13 cellular contexts compared by ENCODE assay signal in genomic region chr6:131946992-131947955, GRCh38. TPM values are rescaled to one million over a fixed set of nuclear protein-coding genes. Genes with fewer than 3 reads are reported as not detected.
A peak's percentile ranks its signal among the peaks of the same experiment; 100 is the strongest.
DNase-seq lines count a peak whose midpoint lies in the region; ATAC-seq and TF ChIP-seq lines count a peak whose summit lies in the region.
"Had no signal": no experiment of that assay in that cellular context is flagged by ENCODE, and none has a peak within 500 bp of the region (broad histone marks: within the 10 kb centered on the region; RNA-seq: fewer than 3 reads in every experiment).

No MANE protein-coding gene starts in this region.

- no peak for TF ChIP-seq CTCF in right atrium auricular region (IDR thresholded peaks at IDR 0.05)
- TF ChIP-seq CTCF in heart left ventricle (IDR thresholded peaks at IDR 0.05) = no peak
- no peak for TF ChIP-seq CTCF in chondrocyte (IDR thresholded peaks at IDR 0.05)
- no peak for TF ChIP-seq CTCF in vagina (IDR thresholded peaks at IDR 0.05)
- no peak for TF ChIP-seq CTCF in tibial nerve (IDR thresholded peaks at IDR 0.05)

- H3K27me3 Mint-ChIP-seq in chondrocyte (ENCODE audit: low read depth) = no peaks in the 10 kb centered on the region

- no peak for TF ChIP-seq EP300 in tibial nerve (IDR thresholded peaks at IDR 0.05)

- H3K4ac ChIP-seq in mesendoderm (ENCODE audit: low read depth, low read length) = no peak overlapping the region

- H3K9me3 Mint-ChIP-seq in chondrocyte (ENCODE audit: low read depth) = no peaks in the 10 kb centered on the region
- H3K9me3 Mint-ChIP-seq: brain had no signal

- H3K56ac ChIP-seq in mesendoderm (ENCODE audit: low read length) = no peak overlapping the region

- H3K79me1 ChIP-seq in mesendoderm (ENCODE audit: low read length) = peaks cover 4% of the 10 kb centered on the region

- H3K4me3 ChIP-seq in right atrium auricular region (peak overlapping the region in 1 of 2 donors; percentile 73), heart left ventricle (peak overlapping the region in 6 of 12 donors; percentile 63 to 88 (median 73)), mesendoderm (ENCODE audit: low read length) (no peak overlapping the region), vagina (peak overlapping the region in 1 of 2 donors; percentile 63), tibial nerve (peak overlapping the region in 2 of 4 donors; percentile 78 to 96)

- peaks cover 55% of the 10 kb centered on the region for H3K4me1 Mint-ChIP-seq in chondrocyte (ENCODE audit: low read depth)

- WGBS in heart left ventricle, 4 donors = 67 to 74% (median 70%) methylated on average over 6 of the region's 6 CpGs
- WGBS in mesendoderm (ENCODE audit: extremely low coverage, insufficient coverage, low lambda C conversion rate) = no CpG with 5 or more reads among the region's 6 CpGs
- 64 to 68% methylated on average over 6 of the region's 6 CpGs for WGBS in tibial nerve, 2 donors

- peaks cover 16% of the 10 kb centered on the region for H3K79me2 ChIP-seq in mesendoderm (ENCODE audit: control insufficient read depth, insufficient read depth, low read length)

- H3K27me3 ChIP-seq in right atrium auricular region (no peaks in the 10 kb centered on the region), heart left ventricle (peaks cover 0 to 21% (median 0%) of the 10 kb centered on the region in 9 donors), mesendoderm (ENCODE audit: insufficient read depth, low read length, poor library complexity) (no peaks in the 10 kb centered on the region), vagina (no peaks in the 10 kb centered on the region), tibial nerve (no peaks in the 10 kb centered on the region)

- H3K27ac Mint-ChIP-seq in chondrocyte (ENCODE audit: unreplicated experiment) = peak overlapping the region; percentile 81

- no peak overlapping the region for H3K18ac ChIP-seq in mesendoderm (ENCODE audit: low read length)

- TF ChIP-seq POLR2A in heart left ventricle (IDR thresholded peaks at IDR 0.05) (no peak), vagina (IDR thresholded peaks at IDR 0.05) (no peak), tibial nerve (IDR thresholded peaks at IDR 0.05) (no peak)

- H3K4me1 ChIP-seq in right atrium auricular region = peaks cover 0 to 27% of the 10 kb centered on the region in 2 donors
- peaks cover 0 to 18% (median 9%) of the 10 kb centered on the region in 12 donors for H3K4me1 ChIP-seq in heart left ventricle
- peaks cover 2% of the 10 kb centered on the region for H3K4me1 ChIP-seq in mesendoderm (ENCODE audit: control insufficient read depth, low read depth, low read length)
- peaks cover 13% of the 10 kb centered on the region for H3K4me1 ChIP-seq in vagina
- peaks cover 0 to 27% (median 2%) of the 10 kb centered on the region in 4 donors for H3K4me1 ChIP-seq in tibial nerve

- peak overlapping the region; percentile 67 for H3K4me3 Mint-ChIP-seq in chondrocyte (ENCODE audit: unreplicated experiment)

- H3K9me3 ChIP-seq in right atrium auricular region = no peaks in the 10 kb centered on the region
- H3K9me3 ChIP-seq in heart left ventricle = no peaks in the 10 kb centered on the region
- H3K9me3 ChIP-seq in vagina = no peaks in the 10 kb centered on the region
- no peaks in the 10 kb centered on the region for H3K9me3 ChIP-seq in tibial nerve

- no peak overlapping the region for H4K5ac ChIP-seq in mesendoderm (ENCODE audit: low read length)

- no peak overlapping the region for H3K9ac ChIP-seq in mesendoderm (ENCODE audit: low read length)

- no peak overlapping the region for H2BK120ac ChIP-seq in mesendoderm (ENCODE audit: low read depth, low read length)

- no peak overlapping the region for H3K23ac ChIP-seq in mesendoderm (ENCODE audit: low read length)

- peak overlapping the region; percentile 86 to 95 for H3K27ac ChIP-seq in right atrium auricular region
- H3K27ac ChIP-seq in heart left ventricle = peak overlapping the region in 5 of 12 donors; percentile 89 to 98 (median 94)
- H3K27ac ChIP-seq in mesendoderm (ENCODE audit: low read depth, low read length) = no peak overlapping the region
- H3K27ac ChIP-seq in vagina = peak overlapping the region; percentile 92
- H3K27ac ChIP-seq in tibial nerve = peak overlapping the region in 2 of 4 donors; percentile 58 to 95

- intact Hi-C loops in heart left ventricle (cut with DNase I) (loop anchor here in 1 of 10 donors (5.0 kb wide), 1 partner anchor 260 kb away; no protein-coding TSS in a partner anchor), vagina (cut with DNase I) (loop anchor here (10.0 kb wide), 1 partner anchor 1948 kb away; no protein-coding TSS in a partner anchor)

- H3K36me3 ChIP-seq in right atrium auricular region = peaks cover 30% of the 10 kb centered on the region
- H3K36me3 ChIP-seq in heart left ventricle = peaks cover 0 to 21% (median 4%) of the 10 kb centered on the region in 9 donors
- peaks cover 3% of the 10 kb centered on the region for H3K36me3 ChIP-seq in mesendoderm (ENCODE audit: control insufficient read depth, insufficient read depth, low read length)
- H3K36me3 ChIP-seq in vagina = no peaks in the 10 kb centered on the region
- H3K36me3 ChIP-seq in tibial nerve = no peaks in the 10 kb centered on the region

- ATAC-seq in heart left ventricle = no peak

- H3K4me2 ChIP-seq in mesendoderm (ENCODE audit: low read length) = no peak overlapping the region

- no peak overlapping the region for H2BK15ac ChIP-seq in mesendoderm (replicated peaks; ENCODE audit: low read depth)

- DNase-seq in right atrium auricular region (ENCODE audit: low spot score) (no peak), heart left ventricle (no peak), chondrocyte (ENCODE audit: low spot score) (no peak), mesendoderm (peak; percentile 47), vagina (ENCODE audit: extremely low spot score in 2 of 2) (no peak), COLO668 (lab: John Stamatoyannopoulos, UW; ENCODE audit: unreplicated experiment) (no peak), tibial nerve (ENCODE audit: low spot score in 2 of 2) (no peak)
- no peak for DNase-seq in activated CD4-positive, CD25-positive, alpha-beta regulatory T cell treated with anti-CD3 and anti-CD28 coated beads, Interleukin-2, amount 50 U/mL, for 72 hours
- DNase-seq: activated CD8-positive, alpha-beta memory T cell treated with anti-CD3 and anti-CD28 coated beads for 24 hours; GF-D8; NCI-H69; stimulated activated CD4-positive, alpha-beta T cell treated with anti-CD3 and anti-CD28 coated beads, Interleukin-2, amount 100 ng/mL, for 24 hours had no signal

- no peak overlapping the region for H4K8ac ChIP-seq in mesendoderm (ENCODE audit: low read depth, low read length)

- H3K36me3 Mint-ChIP-seq in chondrocyte (ENCODE audit: low read depth) = peaks cover 29% of the 10 kb centered on the region

- H2AK5ac ChIP-seq in mesendoderm (ENCODE audit: low read length) = no peak overlapping the region

- H2BK5ac ChIP-seq in mesendoderm (ENCODE audit: low read length) = no peak overlapping the region

RNA-seq across cellular contexts. Expression of gene CCN2, which starts 3.9 kb away (rescaled TPM):
- total RNA-seq in right atrium auricular region (100 to 1,000 TPM; 203 to 356 TPM), heart left ventricle (10 to 100 TPM in 8 of 9 donors, 1 to 10 TPM in 1; 8.4 to 90.7 (median 39.0) TPM), chondrocyte (1,296 to 1,346 TPM (median 1,334 TPM) in 3 replicates), vagina (118 TPM), tibial nerve (100 to 1,000 TPM; 206 to 411 (median 307) TPM)
- 10 to 100 TPM in 1 of 2 donors, 1 to 10 TPM in 1; 7.8 to 65.6 TPM for polyA plus RNA-seq in heart left ventricle
- 267 TPM for polyA plus RNA-seq in mesendoderm (2013, experiment 1 of 2)
- 258 TPM for polyA plus RNA-seq in mesendoderm (2013, experiment 2 of 2)
